ENCODE assay signal across 28 cellular contexts in the genomic region with DNA sequence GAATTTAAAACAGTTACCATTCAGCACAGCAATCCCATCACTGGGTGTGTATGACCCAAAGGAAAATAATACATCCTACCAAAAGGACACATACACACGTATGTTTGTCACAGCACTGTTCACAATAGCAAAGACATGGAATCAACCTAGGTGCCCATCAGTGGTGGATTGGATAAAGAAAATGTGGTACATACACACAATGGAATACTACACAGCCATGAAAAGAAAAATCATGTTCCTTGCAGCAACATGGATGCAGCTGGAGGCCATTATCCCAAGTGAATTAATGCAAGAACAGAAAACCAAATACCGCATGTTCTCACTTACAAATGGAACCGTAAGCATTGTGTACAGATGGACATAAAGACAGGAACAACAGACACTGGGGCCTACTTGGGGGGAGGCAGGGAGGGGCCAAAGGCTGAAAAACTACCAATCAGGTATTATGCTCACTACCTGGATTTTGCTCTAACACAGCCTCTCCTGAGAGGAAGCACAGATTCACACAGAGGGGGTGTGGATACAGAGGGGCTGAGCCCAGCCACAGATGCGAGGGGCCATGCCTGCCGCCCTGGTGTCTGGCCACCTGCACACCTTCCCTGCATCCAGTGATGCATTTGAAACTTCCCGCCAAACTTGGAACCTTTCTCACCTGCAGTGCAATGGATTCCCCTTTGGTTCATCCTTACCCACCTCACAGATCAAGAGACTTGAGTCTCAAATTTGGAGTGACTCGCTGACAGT.
"Had no signal": no experiment of that assay in that cellular context is flagged by ENCODE, and none has a peak within 500 bp of the region (broad histone marks: within the 10 kb centered on the region; RNA-seq: fewer than 3 reads in every experiment).

No MANE protein-coding gene starts in this region.

- H3K9me3 ChIP-seq: adrenal gland, body of pancreas, lower lobe of right lung, vagina had no signal

- H3K36me3 Mint-ChIP-seq: activated naive CD8-positive, alpha-beta T cell treated with anti-CD3 and anti-CD28 coated beads for 36 hours; immature natural killer cell had no signal

- H3K4me1 ChIP-seq: adrenal gland, body of pancreas, lower lobe of right lung, vagina had no signal

- H3K4me3 ChIP-seq: adrenal gland, body of pancreas, cardiac muscle cell, lower lobe of right lung, vagina had no signal

- DNase-seq: activated CD4-positive, alpha-beta T cell treated with anti-CD3 and anti-CD28 coated beads for 4 hours; activated CD4-positive, alpha-beta T cell treated with anti-CD3 and anti-CD28 coated beads, Interleukin-2, amount 50 U/mL, for 4 hours; activated CD4-positive, CD25-positive, alpha-beta regulatory T cell; activated effector memory CD4-positive, alpha-beta T cell treated with Interleukin-2 at 50 U/mL for 16 hours; activated naive CD4-positive, alpha-beta T cell treated with anti-CD3 and anti-CD28 coated beads for 36 hours; activated naive CD8-positive, alpha-beta T cell treated with anti-CD3 and anti-CD28 coated beads for 36 hours; activated T-cell treated with anti-CD3 and anti-CD28 coated beads for 4 hours; activated T-cell treated with anti-CD3 and anti-CD28 coated beads, Interleukin-2, amount 50 U/mL, for 72 hours; body of pancreas; cortex of kidney; effector memory CD8-positive, alpha-beta T cell; hypothalamus; immature natural killer cell; kidney glomerular epithelial cell; lower lobe of right lung; mesenchymal stem cell; naive thymus-derived CD8-positive, alpha-beta T cell; right cardiac atrium; stimulated activated CD4-positive, alpha-beta T cell treated with anti-CD3 and anti-CD28 coated beads, Interleukin-2, amount 100 ng/mL, for 48 hours; substantia nigra; T-helper 1 cell had no signal

- H3K27me3 Mint-ChIP-seq: activated naive CD8-positive, alpha-beta T cell treated with anti-CD3 and anti-CD28 coated beads for 36 hours; stimulated activated naive CD8-positive, alpha-beta T cell treated with anti-CD3 and anti-CD28 coated beads, Interleukin-15, Interleukin-2, amounts not matched to agents 100 ng/mL and 50 ng/mL, for 24 hours; type B pancreatic cell had no signal

- H3K4me1 Mint-ChIP-seq: activated naive CD8-positive, alpha-beta T cell treated with anti-CD3 and anti-CD28 coated beads for 36 hours; immature natural killer cell had no signal

- H3K9me3 Mint-ChIP-seq: activated naive CD4-positive, alpha-beta T cell treated with anti-CD3 and anti-CD28 coated beads for 36 hours; activated naive CD8-positive, alpha-beta T cell treated with anti-CD3 and anti-CD28 coated beads for 36 hours; activated T-cell treated with anti-CD3 and anti-CD28 coated beads, Interleukin-2, amount 50 U/mL, for 72 hours; effector memory CD8-positive, alpha-beta T cell; immature natural killer cell; naive thymus-derived CD8-positive, alpha-beta T cell; stimulated activated naive CD8-positive, alpha-beta T cell treated with anti-CD3 and anti-CD28 coated beads, Interleukin-15, Interleukin-2, amounts not matched to agents 100 ng/mL and 50 ng/mL, for 24 hours; T-helper 2 cell treated with Interferon-gamma antibody and Interleukin-4, amounts not matched to agents 5 μg/mL and 100 μg/mL, for 36 hours; type B pancreatic cell had no signal

- H3K27ac ChIP-seq: adrenal gland, body of pancreas, cardiac muscle cell, lower lobe of right lung, vagina had no signal

- H3K4me3 Mint-ChIP-seq: activated naive CD4-positive, alpha-beta T cell treated with anti-CD3 and anti-CD28 coated beads for 36 hours; activated naive CD8-positive, alpha-beta T cell treated with anti-CD3 and anti-CD28 coated beads for 36 hours; activated T-cell treated with anti-CD3 and anti-CD28 coated beads, Interleukin-2, amount 50 U/mL, for 72 hours; effector memory CD8-positive, alpha-beta T cell; immature natural killer cell; naive thymus-derived CD8-positive, alpha-beta T cell; stimulated activated naive CD8-positive, alpha-beta T cell treated with anti-CD3 and anti-CD28 coated beads, Interleukin-15, Interleukin-2, amounts not matched to agents 100 ng/mL and 50 ng/mL, for 24 hours; T-helper 2 cell treated with Interferon-gamma antibody and Interleukin-4, amounts not matched to agents 5 μg/mL and 100 μg/mL, for 36 hours; type B pancreatic cell had no signal

- ATAC-seq: activated T-cell treated with anti-CD3 and anti-CD28 coated beads, Interleukin-2, amount 50 U/mL, for 72 hours; body of pancreas; effector memory CD8-positive, alpha-beta T cell; left lobe of liver; lower lobe of right lung; naive thymus-derived CD8-positive, alpha-beta T cell; right cardiac atrium had no signal

- H3K36me3 ChIP-seq: adrenal gland, lower lobe of right lung, vagina had no signal

- H3K27ac Mint-ChIP-seq: activated naive CD4-positive, alpha-beta T cell treated with anti-CD3 and anti-CD28 coated beads for 36 hours; activated naive CD8-positive, alpha-beta T cell treated with anti-CD3 and anti-CD28 coated beads for 36 hours; activated T-cell treated with anti-CD3 and anti-CD28 coated beads, Interleukin-2, amount 50 U/mL, for 72 hours; effector memory CD8-positive, alpha-beta T cell; immature natural killer cell; naive thymus-derived CD8-positive, alpha-beta T cell; stimulated activated naive CD8-positive, alpha-beta T cell treated with anti-CD3 and anti-CD28 coated beads, Interleukin-15, Interleukin-2, amounts not matched to agents 100 ng/mL and 50 ng/mL, for 24 hours; T-helper 2 cell treated with Interferon-gamma antibody and Interleukin-4, amounts not matched to agents 5 μg/mL and 100 μg/mL, for 36 hours; type B pancreatic cell had no signal

- H3K27me3 ChIP-seq: adrenal gland, body of pancreas, cardiac muscle cell, vagina had no signal
